In genomic region chr13:50080158-50080855, GRCh38 we compare ENCODE assay signal across 8 cellular contexts.
DNase-seq lines count a peak whose midpoint lies in the region; ATAC-seq and TF ChIP-seq lines count a peak whose summit lies in the region.

No MANE protein-coding gene starts in this region.

- no peak overlapping the region for H3K27ac ChIP-seq in GM23338 (ENCODE audit: low read depth)
- H3K27ac ChIP-seq in PC-9, result peak overlapping the region; percentile 76
- H3K27ac ChIP-seq in angular gyrus (ENCODE audit: low read depth, low read length), result peak overlapping the region; percentile 3
- H3K27ac ChIP-seq in skeletal muscle tissue (ENCODE audit: low read depth, low read length), result peak overlapping the region; percentile 53

- H3F3A ChIP-seq in GM23338 (replicated peaks; ENCODE audit: low read depth) (peaks cover 5% of the 10 kb centered on the region; the same call in 1 of the 2 replicates), PC-9 (ENCODE audit: insufficient read depth, low read depth) (peaks cover 25% of the 10 kb centered on the region)

- TF ChIP-seq CTCF in GM23338 (conservative IDR thresholded peaks at IDR 0.05; ENCODE audit: low read depth in 2 of 2), result no peak
- no peak for TF ChIP-seq CTCF in PC-9 (conservative IDR thresholded peaks at IDR 0.05)

- DNase-seq in AG08396 (ENCODE audit: low spot score) (peak; percentile 26), GM23338 (ENCODE audit: low spot score) (peak; percentile 31), PC-9 (peak in 1 of 2 experiments; percentile 12)

- TSS peak; percentile 65 for BruUV-seq in PC-9 (replicated peaks; lab: Mats Ljungman, UMichigan)

- peaks cover 29% of the 10 kb centered on the region for H3K4me1 Mint-ChIP-seq in GM23338

- H3K79me2 ChIP-seq in GM23338 (replicated peaks; ENCODE audit: insufficient read depth) (peaks cover 58% of the 10 kb centered on the region), PC-9 (ENCODE audit: low read depth) (peaks cover 95% of the 10 kb centered on the region)

- intact Hi-C loops in PC-9 (cut with micrococcal nuclease; ENCODE audit: unreplicated experiment), result loop anchor here (2.0 to 5.0 kb wide), 6 partner anchors 167 to 832 kb away; no protein-coding TSS in a partner anchor

- H2AFZ ChIP-seq in GM23338 (no peak overlapping the region), PC-9 (peak overlapping the region; percentile 83)

- no peak for ATAC-seq in GM23338
- no peak for ATAC-seq in GM19035 (IDR thresholded peaks at IDR 0.05; ENCODE audit: unreplicated experiment)
- no peak for ATAC-seq in GM21723 (IDR thresholded peaks at IDR 0.05; ENCODE audit: unreplicated experiment)

- H3K9me2 ChIP-seq in GM23338 (ENCODE audit: insufficient read depth) (no peaks in the 10 kb centered on the region), PC-9 (ENCODE audit: insufficient read depth) (no peaks in the 10 kb centered on the region)

- no peaks in the 10 kb centered on the region for H3K9me3 ChIP-seq in PC-9 (ENCODE audit: insufficient read depth, low read depth)
- no peaks in the 10 kb centered on the region for H3K9me3 ChIP-seq in iPS-15b (ENCODE audit: control insufficient read depth, insufficient read depth, low read length)
- no peaks in the 10 kb centered on the region for H3K9me3 ChIP-seq in skeletal muscle tissue (ENCODE audit: control insufficient read depth in 3 of 3, low read length in 3 of 3)

- H3K9me3 Mint-ChIP-seq in GM23338, result no peaks in the 10 kb centered on the region

- no peak overlapping the region; the same call in 1 of the 2 replicates for H3K27ac Mint-ChIP-seq in GM23338

- CTCF ChIA-PET in PC-9 (lab: Charles Lee), result no interaction called here

- H4K20me1 ChIP-seq in GM23338 (replicated peaks; ENCODE audit: insufficient read depth) (peaks cover 25% of the 10 kb centered on the region), PC-9 (ENCODE audit: insufficient read depth) (no peaks in the 10 kb centered on the region; the same call in 1 of the 2 replicates)

- peaks cover 33% of the 10 kb centered on the region for H3K27me3 ChIP-seq in GM23338 (ENCODE audit: insufficient read depth)
- no peaks in the 10 kb centered on the region for H3K27me3 ChIP-seq in PC-9 (ENCODE audit: insufficient read depth, low read depth)
- H3K27me3 ChIP-seq in iPS-15b (ENCODE audit: control insufficient read depth, insufficient read depth, low read length), result peaks cover 6% of the 10 kb centered on the region
- H3K27me3 ChIP-seq in skeletal muscle tissue (ENCODE audit: control insufficient read depth in 3 of 3, insufficient read depth in 3 of 3, low read length in 3 of 3), result no peaks in the 10 kb centered on the region

- H3K9ac ChIP-seq in iPS-15b (ENCODE audit: low read depth, low read length) (no peak overlapping the region), skeletal muscle tissue (ENCODE audit: low read depth in 1 of 3, low read length in 3 of 3) (peak overlapping the region; percentile 42 to 63 (median 52))

- no peaks in the 10 kb centered on the region for H3K36me3 ChIP-seq in GM23338 (ENCODE audit: insufficient read depth)
- 0 out of 2 replicates have a peak, but pooled peaks cover 5% of the 10 kb centered on the region for H3K36me3 ChIP-seq in PC-9 (ENCODE audit: low read depth)
- H3K36me3 ChIP-seq in iPS-15b (ENCODE audit: control insufficient read depth, insufficient read depth, low read length), result no peaks in the 10 kb centered on the region
- no peaks in the 10 kb centered on the region for H3K36me3 ChIP-seq in skeletal muscle tissue (ENCODE audit: control insufficient read depth in 3 of 3, insufficient read depth in 3 of 3, low read length in 3 of 3)

- peak overlapping the region; percentile 65 for H3K4me3 ChIP-seq in GM23338
- peak overlapping the region; percentile 87 for H3K4me3 ChIP-seq in PC-9
- H3K4me3 ChIP-seq in iPS-15b (ENCODE audit: low read depth, low read length), result peak overlapping the region; percentile 72
- peak overlapping the region; percentile 83 to 89 (median 87) for H3K4me3 ChIP-seq in skeletal muscle tissue (ENCODE audit: low read length in 3 of 3)

- no peaks in the 10 kb centered on the region; the same call in 1 of the 3 replicates for H3K36me3 Mint-ChIP-seq in GM23338 (ENCODE audit: low read depth)

- peak overlapping the region; percentile 99 for H3K4me3 Mint-ChIP-seq in GM23338

- peaks cover 9% of the 10 kb centered on the region for H3K27me3 Mint-ChIP-seq in GM23338 (ENCODE audit: insufficient read depth, low read depth, poor library complexity)

- H3K4me2 ChIP-seq in GM23338 (peak overlapping the region; percentile 85), PC-9 (peak overlapping the region; percentile 98)

- H3K4me1 ChIP-seq in GM23338 (ENCODE audit: insufficient read depth) (peaks cover 28% of the 10 kb centered on the region), PC-9 (replicated peaks; ENCODE audit: insufficient read depth) (peaks cover 60% of the 10 kb centered on the region), iPS-15b (ENCODE audit: control insufficient read depth, insufficient read depth, low read length) (peaks cover 8% of the 10 kb centered on the region), skeletal muscle tissue (ENCODE audit: control insufficient read depth in 3 of 3, insufficient read depth in 3 of 3, low read length in 3 of 3) (peaks cover 5 to 30% (median 21%) of the 10 kb centered on the region in 3 donors)

- POLR2A ChIA-PET in PC-9 (lab: Charles Lee; ENCODE audit: unreplicated experiment), result no interaction called here

TF ChIP-seq in GM23338, 12 proteins besides CTCF, POLR2A, EP300 and RAD21:
- TF ChIP-seq POLR2AphosphoS5 (IDR thresholded peaks at IDR 0.05; ENCODE audit: low read depth), result no peak
- TF ChIP-seq CREB1 (CRISPR knock-in tag; IDR thresholded peaks at IDR 0.05; ENCODE audit: low read depth), result no peak
- TF ChIP-seq NANOG (IDR thresholded peaks at IDR 0.05; ENCODE audit: borderline replicate concordance), result no peak
- TF ChIP-seq ETS1 (IDR thresholded peaks at IDR 0.05), result no peak
- TF ChIP-seq EZH2 (IDR thresholded peaks at IDR 0.05; ENCODE audit: low read depth, unreplicated experiment), result no peak
